30 cellular contexts compared by ENCODE assay signal in genomic region chr2:68952887-68953521, GRCh38. TPM values are rescaled to one million over a fixed set of nuclear protein-coding genes. Genes with fewer than 3 reads are reported as not detected.
"Had no signal": no experiment of that assay in that cellular context is flagged by ENCODE, and none has a peak within 500 bp of the region (broad histone marks: within the 10 kb centered on the region; RNA-seq: fewer than 3 reads in every experiment).

TSS of gene GKN2 (minus strand) at chr2:68952893. CDS start at chr2:68952861, 32 bp downstream.

- H3K9me3 ChIP-seq: colonic mucosa, esophagus squamous epithelium, prostate gland, right atrium auricular region, sigmoid colon, testis, tibial artery, uterus had no signal

- DNase-seq: colonic mucosa; dermis blood vessel endothelial cell; effector memory CD4-positive, alpha-beta T cell; esophagus squamous epithelium; foreskin melanocyte; glutamatergic neuron; heart right ventricle; hippocampal formation; left colon; left ventricle myocardium superior; naive B cell; sigmoid colon; stimulated activated CD4-positive, alpha-beta T cell treated with anti-CD3 and anti-CD28 coated beads, Interleukin-2, amount 100 ng/mL, for 24 hours; stimulated activated CD4-positive, alpha-beta T cell treated with anti-CD3 and anti-CD28 coated beads, Interleukin-4, amount 100 ng/mL, for 24 hours; stimulated activated naive CD4-positive, alpha-beta T cell treated with Interleukin-2 at 50 U/mL for 16 hours; substantia nigra; testis; tibial artery; uterus had no signal

- H3K36me3 ChIP-seq: colonic mucosa, esophagus squamous epithelium, heart right ventricle, prostate gland, right atrium auricular region, sigmoid colon, tibial artery, uterus had no signal

- ATAC-seq: heart right ventricle; left colon; left ventricle myocardium superior; natural killer cell treated with Interleukin-12 subunit alpha and Interleukin-12 subunit beta and Interleukin-15 and Interleukin-18, amount 100 ng/mL, for 72 hours; stimulated activated effector memory CD8-positive, alpha-beta T cell treated with anti-CD3 and anti-CD28 coated beads, Interleukin-12 subunit alpha, Interleukin-12 subunit beta, amount 100 ng/mL, for 72 hours had no signal

- FAIRE-seq: islet of Langerhans had no signal

- H3K27me3 ChIP-seq: colonic mucosa, esophagus squamous epithelium, right atrium auricular region, sigmoid colon, testis, tibial artery, uterus had no signal

- H3K4me3 ChIP-seq: colonic mucosa, esophagus squamous epithelium, heart right ventricle, prostate gland, right atrium auricular region, sigmoid colon, testis, tibial artery, uterus had no signal

- H3K4me1 ChIP-seq: colonic mucosa, esophagus squamous epithelium, prostate gland, right atrium auricular region, sigmoid colon, testis, tibial artery, uterus had no signal

- H3K27ac ChIP-seq: colonic mucosa, esophagus squamous epithelium, heart right ventricle, prostate gland, right atrium auricular region, sigmoid colon, testis, tibial artery, uterus had no signal

RNA-seq across cellular contexts. Expression of gene GKN2, which starts in this region (rescaled TPM):
- total RNA-seq: chondrocyte; dermis blood vessel endothelial cell; esophagus squamous epithelium; heart right ventricle; kidney epithelial cell; left ventricle myocardium superior; mononuclear cell; natural killer cell treated with Interleukin-12 subunit alpha and Interleukin-12 subunit beta and Interleukin-15 and Interleukin-18, amount 100 ng/mL, for 72 hours; neural crest cell; osteocyte; prostate gland; right atrium auricular region; sigmoid colon; skeletal muscle tissue; testis; uterus had no signal
